Comparison of ENCODE assay signal across 20 cellular contexts in genomic region chr22:48051796-48052620, GRCh38.
"Had no signal": no experiment of that assay in that cellular context is flagged by ENCODE, and none has a peak within 500 bp of the region (broad histone marks: within the 10 kb centered on the region; RNA-seq: fewer than 3 reads in every experiment).

No MANE protein-coding gene starts in this region.

- H3K27ac ChIP-seq: coronary artery, heart right ventricle, psoas muscle, tibial artery, uterus had no signal

- H3K36me3 ChIP-seq: heart right ventricle, tibial artery, uterus had no signal

- H3K4me3 ChIP-seq: coronary artery, heart right ventricle, mucosa of descending colon, psoas muscle, tibial artery, uterus had no signal

- DNase-seq: activated CD4-positive, alpha-beta T cell treated with anti-CD3 and anti-CD28 coated beads, Interleukin-2, amount 10 ng/mL, durations not matched to agents 7 days and 5 days; activated CD8-positive, alpha-beta T cell treated with anti-CD3 and anti-CD28 coated beads, Interleukin-2, amount 10 ng/mL, durations not matched to agents 7 days and 5 days; activated naive CD4-positive, alpha-beta T cell treated with anti-CD3 and anti-CD28 coated beads, Interleukin-2, amount 10 ng/mL, durations not matched to agents 7 days and 5 days; activated naive CD8-positive, alpha-beta T cell treated with anti-CD3 and anti-CD28 coated beads, Interleukin-2, amount 50 U/mL, for 24 hours; activated T-cell treated with anti-CD3 and anti-CD28 coated beads, Interleukin-2, amount 50 U/mL, for 4 hours; anterior cingulate cortex; heart right ventricle; kidney glomerular epithelial cell; mucosa of descending colon; naive B cell; psoas muscle; right cardiac atrium; stimulated activated CD4-positive, alpha-beta T cell treated with anti-CD3 and anti-CD28 coated beads, Interleukin-2, amount 100 ng/mL, for 24 hours; stimulated activated naive CD4-positive, alpha-beta T cell treated with Interleukin-2 at 50 U/mL for 16 hours; tibial artery; uterus had no signal

- H3K36me3 Mint-ChIP-seq: activated naive CD4-positive, alpha-beta T cell treated with anti-CD3 and anti-CD28 coated beads, Interleukin-2, amount 10 ng/mL, durations not matched to agents 7 days and 5 days; brain had no signal

- H3K9me3 Mint-ChIP-seq: activated CD4-positive, alpha-beta T cell treated with anti-CD3 and anti-CD28 coated beads, Interleukin-2, amount 10 ng/mL, durations not matched to agents 7 days and 5 days; activated naive CD4-positive, alpha-beta T cell treated with anti-CD3 and anti-CD28 coated beads, Interleukin-2, amount 10 ng/mL, durations not matched to agents 7 days and 5 days; activated naive CD8-positive, alpha-beta T cell treated with anti-CD3 and anti-CD28 coated beads, Interleukin-2, amount 50 U/mL, for 24 hours; activated T-cell treated with anti-CD3 and anti-CD28 coated beads, Interleukin-2, amount 50 U/mL, for 4 hours; brain; memory B cell; neural crest cell had no signal

- H3K27ac Mint-ChIP-seq: activated CD4-positive, alpha-beta T cell treated with anti-CD3 and anti-CD28 coated beads, Interleukin-2, amount 10 ng/mL, durations not matched to agents 7 days and 5 days; activated CD8-positive, alpha-beta T cell treated with anti-CD3 and anti-CD28 coated beads, Interleukin-2, amount 10 ng/mL, durations not matched to agents 7 days and 5 days; activated naive CD4-positive, alpha-beta T cell treated with anti-CD3 and anti-CD28 coated beads, Interleukin-2, amount 10 ng/mL, durations not matched to agents 7 days and 5 days; activated naive CD8-positive, alpha-beta T cell treated with anti-CD3 and anti-CD28 coated beads, Interleukin-2, amount 50 U/mL, for 24 hours; brain; memory B cell had no signal

- H3K9me3 ChIP-seq: heart right ventricle, mucosa of descending colon, psoas muscle, tibial artery, uterus had no signal

- H3K4me3 Mint-ChIP-seq: activated CD4-positive, alpha-beta T cell treated with anti-CD3 and anti-CD28 coated beads, Interleukin-2, amount 10 ng/mL, durations not matched to agents 7 days and 5 days; activated CD8-positive, alpha-beta T cell treated with anti-CD3 and anti-CD28 coated beads, Interleukin-2, amount 10 ng/mL, durations not matched to agents 7 days and 5 days; activated naive CD4-positive, alpha-beta T cell treated with anti-CD3 and anti-CD28 coated beads, Interleukin-2, amount 10 ng/mL, durations not matched to agents 7 days and 5 days; activated naive CD8-positive, alpha-beta T cell treated with anti-CD3 and anti-CD28 coated beads, Interleukin-2, amount 50 U/mL, for 24 hours; activated T-cell treated with anti-CD3 and anti-CD28 coated beads, Interleukin-2, amount 50 U/mL, for 4 hours; brain; memory B cell; naive B cell; neural crest cell had no signal

- H3K27me3 ChIP-seq: tibial artery, uterus had no signal

- H3K4me1 ChIP-seq: heart right ventricle, psoas muscle, tibial artery, uterus had no signal

- H3K4me1 Mint-ChIP-seq: activated CD4-positive, alpha-beta T cell treated with anti-CD3 and anti-CD28 coated beads, Interleukin-2, amount 10 ng/mL, durations not matched to agents 7 days and 5 days; activated naive CD4-positive, alpha-beta T cell treated with anti-CD3 and anti-CD28 coated beads, Interleukin-2, amount 10 ng/mL, durations not matched to agents 7 days and 5 days; activated naive CD8-positive, alpha-beta T cell treated with anti-CD3 and anti-CD28 coated beads, Interleukin-2, amount 50 U/mL, for 24 hours; memory B cell; neural crest cell had no signal
